ENCODE assay signal across 8 cellular contexts in the genomic region with DNA sequence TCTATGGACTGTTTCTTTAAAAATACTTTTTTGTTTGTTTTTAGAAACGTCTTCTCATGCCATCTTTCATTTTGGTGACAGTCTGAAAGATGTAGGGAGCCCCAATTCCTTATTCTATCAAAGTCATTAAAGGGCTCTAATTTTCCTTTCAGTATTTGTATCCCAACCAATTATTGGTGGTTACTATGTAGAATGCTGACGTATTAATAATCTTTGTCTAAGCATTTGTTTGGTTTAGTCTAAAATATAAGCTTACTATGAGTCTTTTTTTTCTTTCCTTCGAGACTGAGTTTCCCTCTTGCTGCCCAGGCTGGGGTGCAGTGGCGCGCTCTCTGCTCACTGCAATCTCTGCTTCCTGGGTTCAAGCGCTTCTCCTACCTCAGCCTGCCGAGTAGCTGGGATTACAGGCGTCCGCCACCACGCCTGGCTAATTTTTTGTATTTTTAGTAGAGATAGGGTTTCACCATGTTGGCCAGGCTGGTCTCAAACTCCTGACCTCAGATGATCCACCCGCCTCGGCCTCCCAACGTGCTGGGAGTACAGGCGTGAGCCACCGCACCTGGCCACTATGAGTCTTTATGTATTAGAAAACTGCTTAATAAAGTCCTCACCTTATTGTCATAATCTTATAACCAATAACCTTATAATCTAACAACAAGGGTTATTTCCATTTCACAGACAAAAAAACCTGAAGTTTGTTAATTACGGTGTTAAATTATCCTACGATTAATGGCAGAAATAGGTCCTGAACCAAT. TPM values are rescaled to one million over a fixed set of nuclear protein-coding genes. Genes with fewer than 3 reads are reported as not detected.
DNase-seq lines count a peak whose midpoint lies in the region; ATAC-seq, FAIRE-seq and TF ChIP-seq lines count a peak whose summit lies in the region.

No MANE protein-coding gene starts in this region.

- RAD21 ChIA-PET in HCT116 (lab: Charles Lee; ENCODE audit: low non-redundant PET in 1 of 2, low total read pairs in 2 of 2, uncharacterized antibody in 2 of 2, unreplicated experiment in 2 of 2): interaction anchor here in 1 of 2 experiments (0.8 kb wide), 1 partner anchor 402 kb away, joined by 3 read pairs; no protein-coding TSS in a partner anchor

- TF ChIP-seq CTCF in HCT116 (IDR thresholded peaks at IDR 0.05 in 2 of 3, conservative IDR thresholded peaks at IDR 0.05 in 1 of 3; ENCODE audit: borderline replicate concordance in 1 of 3, insufficient read depth in 1 of 3, low read depth in 2 of 3, low read length in 2 of 3): no peak

- H2AFZ ChIP-seq in HCT116 (ENCODE audit: low read depth, low read length, poor library complexity, severe bottlenecking): peak overlapping the region; percentile 18

- no peak for FAIRE-seq in small intestine (lab: Jason Lieb, UNC)

- H3K9me3 Mint-ChIP-seq in activated CD4-positive, alpha-beta memory T cell treated with anti-CD3 and anti-CD28 coated beads, Interleukin-2, amount 10 ng/mL, durations not matched to agents 7 days and 5 days: no peaks in the 10 kb centered on the region

- H3K36me3 ChIP-seq in HCT116 (ENCODE audit: control insufficient read depth in 1 of 2, insufficient read depth in 2 of 2, low read length in 2 of 2) (peaks cover 5 to 13% of the 10 kb centered on the region in 2 experiments; a peak in 2 of 4 replicates), small intestine (ENCODE audit: control insufficient read depth in 2 of 2, insufficient read depth in 2 of 2, low read length in 2 of 2) (no peaks in the 10 kb centered on the region)

- H3K27ac ChIP-seq in HCT116 (ENCODE audit: low read depth, low read length) (peak overlapping the region; percentile 92), small intestine (ENCODE audit: low read depth in 1 of 2, low read length in 1 of 2) (peak overlapping the region; percentile 89 to 98)

- ATAC-seq in HCT116: peak; percentile 16; the same call in 1 of the 2 replicates
- ATAC-seq in left ventricle myocardium superior: no peak
- no peak for ATAC-seq in HG03442 (IDR thresholded peaks at IDR 0.05; ENCODE audit: unreplicated experiment)

- intact Hi-C loops in HCT116 (cut with micrococcal nuclease): loop anchor here (2.0 kb wide), 1 partner anchor 63 kb away; no protein-coding TSS in a partner anchor
- intact Hi-C loops in left ventricle myocardium superior (cut with micrococcal nuclease): no loop called here

- 54 to 71% (median 56%) methylated on average over 17 of the region's 17 CpGs for WGBS in small intestine, 3 donors

- H3K27ac Mint-ChIP-seq in activated CD4-positive, alpha-beta memory T cell treated with anti-CD3 and anti-CD28 coated beads, Interleukin-2, amount 10 ng/mL, durations not matched to agents 7 days and 5 days: peak overlapping the region; percentile 97

- H3K9ac ChIP-seq in HCT116 (ENCODE audit: low read length): peak overlapping the region; percentile 75

- TF ChIP-seq RAD21 in HCT116 (IDR thresholded peaks at IDR 0.05; ENCODE audit: low read depth): no peak

- H3K9me3 ChIP-seq in HCT116 (ENCODE audit: control insufficient read depth in 1 of 2, insufficient read depth in 1 of 2, low read depth in 1 of 2, low read length in 2 of 2) (no peaks in the 10 kb centered on the region), small intestine (ENCODE audit: control insufficient read depth, low read depth) (no peaks in the 10 kb centered on the region)

- TSS peak; percentile 86 for BruUV-seq in HCT116 (replicated peaks; lab: Mats Ljungman, UMichigan)

- no peak for DNase-seq in HCT116 (ENCODE audit: low read depth, low spot score)
- no peak for DNase-seq in activated CD4-positive, alpha-beta memory T cell treated with anti-CD3 and anti-CD28 coated beads, Interleukin-2, amount 10 ng/mL, durations not matched to agents 7 days and 5 days
- peak; percentile 25 for DNase-seq in left ventricle myocardium superior
- no peak for DNase-seq in small intestine
- DNase-seq in NCI-H1105 (lab: John Stamatoyannopoulos, UW): no peak
- DNase-seq in stimulated activated CD4-positive, alpha-beta T cell treated with anti-CD3 and anti-CD28 coated beads, Interleukin-1b, Interleukin-23, amount 100 ng/mL, for 48 hours: no peak
- no peak for DNase-seq in mesenteric fat pad (ENCODE audit: low spot score)

- peak overlapping the region; percentile 89 for H3K4me3 Mint-ChIP-seq in activated CD4-positive, alpha-beta memory T cell treated with anti-CD3 and anti-CD28 coated beads, Interleukin-2, amount 10 ng/mL, durations not matched to agents 7 days and 5 days

- H3K9me2 ChIP-seq in HCT116 (ENCODE audit: insufficient read depth): no peaks in the 10 kb centered on the region

- peaks cover 22% of the 10 kb centered on the region for H3K36me3 Mint-ChIP-seq in activated CD4-positive, alpha-beta memory T cell treated with anti-CD3 and anti-CD28 coated beads, Interleukin-2, amount 10 ng/mL, durations not matched to agents 7 days and 5 days (ENCODE audit: low read depth)

- H3K79me2 ChIP-seq in HCT116 (ENCODE audit: insufficient read depth, low read length): peaks cover 40% of the 10 kb centered on the region

- POLR2A ChIA-PET in HCT116 (lab: Charles Lee): interaction anchor here (0.8 to 1.4 kb wide), 5 partner anchors 12 to 67 kb away, joined by 3 to 6 read pairs (median 4); no protein-coding TSS in a partner anchor
- POLR2A ChIA-PET in activated CD4-positive, alpha-beta memory T cell treated with anti-CD3 and anti-CD28 coated beads, Interleukin-2, amount 10 ng/mL, durations not matched to agents 7 days and 5 days (lab: Charles Lee): interaction anchor here (0.8 to 2.6 kb wide), 16 partner anchors 8 to 410 kb away, joined by 3 to 13 read pairs (median 6); a partner anchor contains a TSS

- H4K20me1 ChIP-seq in HCT116 (ENCODE audit: insufficient read depth): no peaks in the 10 kb centered on the region

- H3K27me3 Mint-ChIP-seq in activated CD4-positive, alpha-beta memory T cell treated with anti-CD3 and anti-CD28 coated beads, Interleukin-2, amount 10 ng/mL, durations not matched to agents 7 days and 5 days: no peaks in the 10 kb centered on the region

- H3K4me2 ChIP-seq in HCT116 (ENCODE audit: low read length): peak overlapping the region; percentile 83

- no peak for TF ChIP-seq POLR2A in HCT116 (IDR thresholded peaks at IDR 0.05; ENCODE audit: borderline replicate concordance, extremely low read depth, insufficient read depth, insufficient read length)

- H3K4me1 ChIP-seq in HCT116 (ENCODE audit: control insufficient read depth in 1 of 2, insufficient read depth in 2 of 2, low read length in 2 of 2) (peaks cover 35 to 61% of the 10 kb centered on the region in 2 experiments), small intestine (ENCODE audit: control insufficient read depth in 2 of 2, insufficient read depth in 1 of 2, low read depth in 1 of 2, low read length in 1 of 2) (peaks cover 0 to 6% of the 10 kb centered on the region in 2 donors)

- H3K4me3 ChIP-seq in HCT116 (replicated peaks in 1 of 2; ENCODE audit: low read depth in 1 of 2, low read length in 2 of 2) (peak overlapping the region; percentile 70 to 71), small intestine (ENCODE audit: low read depth in 1 of 2, low read length in 2 of 2) (peak overlapping the region; percentile 67 to 75)

- H3K27me3 ChIP-seq in HCT116 (ENCODE audit: insufficient read depth, low read length): no peaks in the 10 kb centered on the region
- no peaks in the 10 kb centered on the region for H3K27me3 ChIP-seq in small intestine (ENCODE audit: control insufficient read depth in 2 of 2, insufficient read depth in 2 of 2, low read length in 2 of 2)

- CTCF ChIA-PET in HCT116 (lab: Charles Lee): no interaction called here
- CTCF ChIA-PET in activated CD4-positive, alpha-beta memory T cell treated with anti-CD3 and anti-CD28 coated beads, Interleukin-2, amount 10 ng/mL, durations not matched to agents 7 days and 5 days (lab: Charles Lee): interaction anchor here (0.7 to 1.2 kb wide), 4 partner anchors 9 to 59 kb away, joined by 3 to 4 read pairs (median 4); no protein-coding TSS in a partner anchor

- peaks cover 40% of the 10 kb centered on the region for H3K4me1 Mint-ChIP-seq in activated CD4-positive, alpha-beta memory T cell treated with anti-CD3 and anti-CD28 coated beads, Interleukin-2, amount 10 ng/mL, durations not matched to agents 7 days and 5 days

TF ChIP-seq in HCT116, 20 proteins besides CTCF, POLR2A, EP300 and RAD21 (continues in another document):
- TF ChIP-seq POLR2AphosphoS5 (IDR thresholded peaks at IDR 0.05; ENCODE audit: low read depth, low read length): no peak
- no peak for TF ChIP-seq FOSL1 (IDR thresholded peaks at IDR 0.05; ENCODE audit: low read depth)
- no peak for TF ChIP-seq EGR1 (IDR thresholded peaks at IDR 0.05; ENCODE audit: low read depth)
- no peak for TF ChIP-seq EZH2phosphoT487 (IDR thresholded peaks at IDR 0.05; ENCODE audit: borderline replicate concordance)
- no peak for TF ChIP-seq SIN3A (IDR thresholded peaks at IDR 0.05; ENCODE audit: low read depth)
- no peak for TF ChIP-seq SP1 (IDR thresholded peaks at IDR 0.05; ENCODE audit: low read depth)
- no peak for TF ChIP-seq ZFX (IDR thresholded peaks at IDR 0.05)
- TF ChIP-seq, protein P1, sequence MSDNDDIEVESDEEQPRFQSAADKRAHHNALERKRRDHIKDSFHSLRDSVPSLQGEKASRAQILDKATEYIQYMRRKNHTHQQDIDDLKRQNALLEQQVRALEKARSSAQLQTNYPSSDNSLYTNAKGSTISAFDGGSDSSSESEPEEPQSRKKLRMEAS (IDR thresholded peaks at IDR 0.05): no peak
- no peak for TF ChIP-seq YY1 (IDR thresholded peaks at IDR 0.05; ENCODE audit: extremely low read depth, insufficient replicate concordance, low read depth, low read length)

RNA-seq across cellular contexts. Expression of a gene that starts 0.8 kb away (rescaled TPM):
- total RNA-seq in HCT116 (2021; ENCODE audit: unreplicated experiment): 33.0 TPM
- polyA plus RNA-seq in HCT116 (2012): 8.8 and 13.2 TPM in 2 replicates
- 10 to 100 TPM; 24.5 to 26.6 TPM for total RNA-seq in activated CD4-positive, alpha-beta memory T cell treated with anti-CD3 and anti-CD28 coated beads, Interleukin-2, amount 10 ng/mL, durations not matched to agents 7 days and 5 days
- total RNA-seq in left ventricle myocardium superior: 33.1 TPM
- polyA plus RNA-seq in small intestine: 1 to 10 TPM; 5.1 to 8.5 (median 5.4) TPM
- total RNA-seq in mesenteric fat pad: 26.3 TPM
